In genomic region chr22:41048791-41049717, GRCh38 we compare ENCODE assay signal across 2 cellular contexts.
TF ChIP-seq lines count a peak whose summit lies in the region.

No MANE protein-coding gene starts in this region.

TF ChIP-seq in SK-N-SH, 30 proteins besides CTCF, POLR2A, EP300 and RAD21 (continued from another document):
- TF ChIP-seq REST (IDR thresholded peaks at IDR 0.05; ENCODE audit: low read depth, low read length) = no peak

TF ChIP-seq in SK-N-SH treated with all-trans-retinoic acid at 6 μM for 48 hours, 23 proteins besides CTCF, POLR2A, EP300 and RAD21 (continued from another document):
- TF ChIP-seq, protein P1, sequence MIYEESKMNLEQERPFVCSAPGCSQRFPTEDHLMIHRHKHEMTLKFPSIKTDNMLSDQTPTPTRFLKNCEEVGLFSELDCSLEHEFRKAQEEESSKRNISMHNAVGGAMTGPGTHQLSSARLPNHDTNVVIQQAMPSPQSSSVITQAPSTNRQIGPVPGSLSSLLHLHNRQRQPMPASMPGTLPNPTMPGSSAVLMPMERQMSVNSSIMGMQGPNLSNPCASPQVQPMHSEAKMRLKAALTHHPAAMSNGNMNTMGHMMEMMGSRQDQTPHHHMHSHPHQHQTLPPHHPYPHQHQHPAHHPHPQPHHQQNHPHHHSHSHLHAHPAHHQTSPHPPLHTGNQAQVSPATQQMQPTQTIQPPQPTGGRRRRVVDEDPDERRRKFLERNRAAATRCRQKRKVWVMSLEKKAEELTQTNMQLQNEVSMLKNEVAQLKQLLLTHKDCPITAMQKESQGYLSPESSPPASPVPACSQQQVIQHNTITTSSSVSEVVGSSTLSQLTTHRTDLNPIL (CRISPR knock-in tag; IDR thresholded peaks at IDR 0.05; ENCODE audit: low read depth) = no peak
- TF ChIP-seq ZNF565 (CRISPR knock-in tag; conservative IDR thresholded peaks at IDR 0.05; ENCODE audit: low read depth) = no peak
